1 cellular context compared by ENCODE assay signal in genomic region chr19:49929611-49930482, GRCh38.
TF ChIP-seq lines count a peak whose summit lies in the region.

No MANE protein-coding gene starts in this region.

TF ChIP-seq in HepG2, 621 proteins besides CTCF, POLR2A, EP300 and RAD21 (continued from another document and continues in another):
- no peak for TF ChIP-seq HMG20A (CRISPR knock-in tag; IDR thresholded peaks at IDR 0.05; ENCODE audit: borderline replicate concordance)
- TF ChIP-seq SP5 (CRISPR knock-in tag; IDR thresholded peaks at IDR 0.05; ENCODE audit: borderline replicate concordance, low read depth) = peak; percentile 42; the same call in 1 of the 2 replicates
- no peak for TF ChIP-seq THYN1 (CRISPR knock-in tag; IDR thresholded peaks at IDR 0.05; ENCODE audit: borderline replicate concordance, low read depth)
- peak; percentile 47 for TF ChIP-seq YY1 (IDR thresholded peaks at IDR 0.05; ENCODE audit: insufficient read depth, insufficient replicate concordance, low read depth, low read length)
- peak; percentile 93 for TF ChIP-seq BRCA1 (CRISPR knock-in tag; IDR thresholded peaks at IDR 0.05)
- peak; percentile 95 for TF ChIP-seq ZGPAT (CRISPR knock-in tag; IDR thresholded peaks at IDR 0.05)
- no peak for TF ChIP-seq DDIT3 (CRISPR knock-in tag; IDR thresholded peaks at IDR 0.05)
- peak; percentile 56; the same call in 1 of the 2 replicates for TF ChIP-seq E2F2 (CRISPR knock-in tag; IDR thresholded peaks at IDR 0.05; ENCODE audit: borderline replicate concordance)
- TF ChIP-seq ZNF75D (CRISPR knock-in tag; IDR thresholded peaks at IDR 0.05; ENCODE audit: borderline replicate concordance) = peak; percentile 3; the same call in 1 of the 2 replicates
- 0 out of 2 replicates have a peak, but pooled peaks have one; percentile 49 for TF ChIP-seq KLF11 (CRISPR knock-in tag; IDR thresholded peaks at IDR 0.05)
- no peak for TF ChIP-seq CENPX (CRISPR knock-in tag; IDR thresholded peaks at IDR 0.05)
- TF ChIP-seq RORA (CRISPR knock-in tag; IDR thresholded peaks at IDR 0.05) = no peak
- peak; percentile 47; the same call in 1 of the 2 replicates for TF ChIP-seq HES4 (CRISPR knock-in tag; IDR thresholded peaks at IDR 0.05; ENCODE audit: borderline replicate concordance)
- TF ChIP-seq ETV6 (CRISPR knock-in tag; conservative IDR thresholded peaks at IDR 0.05) = no peak
- TF ChIP-seq ISL2 (CRISPR knock-in tag; IDR thresholded peaks at IDR 0.05) = peak; percentile 26; the same call in 1 of the 2 replicates
- TF ChIP-seq AKAP8 (CRISPR knock-in tag; IDR thresholded peaks at IDR 0.05) = no peak; the same call in 1 of the 2 replicates
- TF ChIP-seq SMAD3 (CRISPR knock-in tag; IDR thresholded peaks at IDR 0.05) = no peak
- 0 out of 2 replicates have a peak, but pooled peaks have one; percentile 32 for TF ChIP-seq CHCHD3 (CRISPR knock-in tag; IDR thresholded peaks at IDR 0.05)
- TF ChIP-seq ZBED4 (CRISPR knock-in tag; IDR thresholded peaks at IDR 0.05; ENCODE audit: borderline replicate concordance) = 0 out of 2 replicates have a peak, but pooled peaks have one; percentile 48
- no peak for TF ChIP-seq ZSCAN29 (CRISPR knock-in tag; conservative IDR thresholded peaks at IDR 0.05)
- TF ChIP-seq ASH2L (IDR thresholded peaks at IDR 0.05; ENCODE audit: insufficient read length, low read depth, low read length) = peak; percentile 74
- TF ChIP-seq ZBTB25 (CRISPR knock-in tag; IDR thresholded peaks at IDR 0.05) = 0 out of 2 replicates have a peak, but pooled peaks have one; percentile 36
- peak; percentile 75; the same call in 1 of the 2 replicates for TF ChIP-seq TAF1 (CRISPR knock-in tag; IDR thresholded peaks at IDR 0.05)
- TF ChIP-seq TGIF2 (CRISPR knock-in tag; IDR thresholded peaks at IDR 0.05) = no peak
- no peak for TF ChIP-seq SIX1 (CRISPR knock-in tag; IDR thresholded peaks at IDR 0.05; ENCODE audit: borderline replicate concordance)
- no peak for TF ChIP-seq ATF3 (CRISPR knock-in tag; IDR thresholded peaks at IDR 0.05)
- no peak for TF ChIP-seq ZNF282 (IDR thresholded peaks at IDR 0.05; ENCODE audit: partially characterized antibody)
- TF ChIP-seq MXI1 (IDR thresholded peaks at IDR 0.05; ENCODE audit: borderline replicate concordance, low read depth, low read length) = peak; percentile 25; the same call in 1 of the 3 replicates
- TF ChIP-seq ZNF24 (IDR thresholded peaks at IDR 0.05) = no peak
- no peak for TF ChIP-seq ZNF598 (CRISPR knock-in tag; IDR thresholded peaks at IDR 0.05; ENCODE audit: borderline replicate concordance)
- no peak for TF ChIP-seq KAT7 (CRISPR knock-in tag; IDR thresholded peaks at IDR 0.05; ENCODE audit: borderline replicate concordance)
- peak; percentile 78; the same call in 1 of the 2 replicates for TF ChIP-seq ZNF766 (CRISPR knock-in tag; IDR thresholded peaks at IDR 0.05; ENCODE audit: borderline replicate concordance)
- TF ChIP-seq PRPF4 (IDR thresholded peaks at IDR 0.05; ENCODE audit: low read depth, low read length, poor library complexity, severe bottlenecking) = no peak
- TF ChIP-seq PRMT3 (CRISPR knock-in tag; IDR thresholded peaks at IDR 0.05; ENCODE audit: borderline replicate concordance, low read depth) = 0 out of 2 replicates have a peak, but pooled peaks have one; percentile 23
- peak; percentile 10; the same call in 1 of the 2 replicates for TF ChIP-seq ZNF143 (CRISPR knock-in tag; IDR thresholded peaks at IDR 0.05)
- no peak for TF ChIP-seq ZNF577 (CRISPR knock-in tag; IDR thresholded peaks at IDR 0.05; ENCODE audit: borderline replicate concordance, low read depth)
- TF ChIP-seq ZNF317 (CRISPR knock-in tag; IDR thresholded peaks at IDR 0.05) = 0 out of 2 replicates have a peak, but pooled peaks have one; percentile 70
- no peak for TF ChIP-seq ZNF367 (CRISPR knock-in tag; IDR thresholded peaks at IDR 0.05; ENCODE audit: borderline replicate concordance)
- no peak for TF ChIP-seq JUN (CRISPR knock-in tag; IDR thresholded peaks at IDR 0.05)
- no peak for TF ChIP-seq FOSL1 (CRISPR knock-in tag; IDR thresholded peaks at IDR 0.05; ENCODE audit: borderline replicate concordance)
- TF ChIP-seq ZNF576 (CRISPR knock-in tag; IDR thresholded peaks at IDR 0.05) = no peak
- no peak; the same call in 1 of the 2 replicates for TF ChIP-seq ZNF704 (CRISPR knock-in tag; IDR thresholded peaks at IDR 0.05; ENCODE audit: borderline replicate concordance)
- peak; percentile 54; the same call in 1 of the 2 replicates for TF ChIP-seq WIZ (CRISPR knock-in tag; IDR thresholded peaks at IDR 0.05)
- peak; percentile 74; the same call in 1 of the 2 replicates for TF ChIP-seq GMEB1 (CRISPR knock-in tag; IDR thresholded peaks at IDR 0.05; ENCODE audit: borderline replicate concordance)
- TF ChIP-seq NFKB2 (CRISPR knock-in tag; IDR thresholded peaks at IDR 0.05; ENCODE audit: borderline replicate concordance) = peak; percentile 87
- 0 out of 2 replicates have a peak, but pooled peaks have one; percentile 59 for TF ChIP-seq GATA4 (IDR thresholded peaks at IDR 0.05; ENCODE audit: borderline replicate concordance, low read depth)
- no peak for TF ChIP-seq ZNF331 (CRISPR knock-in tag; IDR thresholded peaks at IDR 0.05)
- TF ChIP-seq HMGXB4 (CRISPR knock-in tag; IDR thresholded peaks at IDR 0.05; ENCODE audit: borderline replicate concordance in 1 of 2, low read depth in 1 of 2) = peak; percentile 14 to 39; a peak in 2 of 4 replicates
- peak; percentile 15; the same call in 1 of the 2 replicates for TF ChIP-seq ZNF446 (CRISPR knock-in tag; IDR thresholded peaks at IDR 0.05)
- no peak for TF ChIP-seq ARID2 (CRISPR knock-in tag; IDR thresholded peaks at IDR 0.05; ENCODE audit: borderline replicate concordance)
- TF ChIP-seq MED13 (CRISPR knock-in tag; IDR thresholded peaks at IDR 0.05) = peak; percentile 22; the same call in 1 of the 2 replicates
- TF ChIP-seq BRD4 (CRISPR knock-in tag; IDR thresholded peaks at IDR 0.05) = 0 out of 2 replicates have a peak, but pooled peaks have one; percentile 10
- no peak for TF ChIP-seq ZNF782 (CRISPR knock-in tag; IDR thresholded peaks at IDR 0.05; ENCODE audit: borderline replicate concordance)
- no peak for TF ChIP-seq TCF7L2 (IDR thresholded peaks at IDR 0.05; ENCODE audit: low read depth, low read length)
- peak; percentile 66; the same call in 1 of the 2 replicates for TF ChIP-seq ZNF776 (CRISPR knock-in tag; IDR thresholded peaks at IDR 0.05)
- peak in 1 of 2 experiments; percentile 36; a peak in 1 of 4 replicates for TF ChIP-seq ATF4 (CRISPR knock-in tag; IDR thresholded peaks at IDR 0.05)
